8 cellular contexts compared by ENCODE assay signal in the genomic region with DNA sequence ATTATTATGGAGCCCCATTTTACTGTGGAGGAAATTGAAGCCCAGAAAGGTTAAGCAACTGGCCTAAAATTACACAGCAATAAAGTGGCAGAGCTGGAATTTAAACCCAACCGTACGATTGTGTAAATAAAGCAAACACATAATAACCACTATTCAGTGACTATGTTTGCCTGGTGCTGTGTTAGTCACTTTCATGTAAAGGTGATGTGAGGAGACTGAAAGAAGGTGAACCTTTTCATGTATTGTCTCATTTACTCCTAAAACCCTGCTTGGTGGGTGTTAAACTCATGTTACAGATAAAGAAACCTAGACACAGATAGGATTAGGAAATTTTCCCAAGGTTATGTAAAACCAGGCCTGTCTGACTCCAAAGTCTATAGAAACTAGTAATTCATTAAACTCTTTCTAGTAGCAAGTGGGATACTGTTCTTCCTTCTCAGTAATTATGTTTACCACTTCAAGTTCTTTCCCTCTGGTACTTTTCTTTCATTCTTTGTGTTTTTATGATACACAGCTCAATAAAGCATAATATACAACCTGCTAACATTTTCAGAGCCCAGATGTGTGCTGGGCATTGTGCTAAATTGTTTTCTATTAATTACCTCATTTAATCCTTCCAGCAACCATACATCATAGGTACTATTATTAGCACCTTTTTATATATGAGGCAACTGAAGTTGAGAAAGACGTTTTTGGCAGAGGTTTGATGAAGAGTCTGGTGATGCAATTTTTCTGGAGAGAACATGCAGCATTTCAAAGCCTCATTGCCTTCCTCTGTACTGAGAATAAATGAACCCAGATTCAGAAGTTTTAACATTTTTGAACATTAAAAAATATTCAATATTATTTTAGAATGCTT.
DNase-seq lines count a peak whose midpoint lies in the region; ATAC-seq, FAIRE-seq and TF ChIP-seq lines count a peak whose summit lies in the region.

No MANE protein-coding gene starts in this region.

- H3K9me3 ChIP-seq in thymus (ENCODE audit: control insufficient read depth): no peaks in the 10 kb centered on the region
- no peaks in the 10 kb centered on the region for H3K9me3 ChIP-seq in thyroid gland

- H3K4me3 Mint-ChIP-seq in CD14-positive monocyte: peak overlapping the region in 1 of 2 donors; percentile 42

- peak; percentile 15 for ATAC-seq in GM21717 (IDR thresholded peaks at IDR 0.05; ENCODE audit: unreplicated experiment)

- no peak for TF ChIP-seq CTCF in CD14-positive monocyte (IDR thresholded peaks at IDR 0.05)
- TF ChIP-seq CTCF in foreskin fibroblast (IDR thresholded peaks at IDR 0.05; ENCODE audit: low read depth, low read length): no peak
- TF ChIP-seq CTCF in thyroid gland (IDR thresholded peaks at IDR 0.05): no peak

- DNase-seq in CD14-positive monocyte (ENCODE audit: low spot score): no peak
- DNase-seq in NOMO-1 treated with DMSO at 0.1 percent for 48 hours (lab: John Stamatoyannopoulos, UW; ENCODE audit: unreplicated experiment): peak; percentile 92
- DNase-seq in foreskin fibroblast: peak; percentile 47 to 72
- no peak for DNase-seq in frontal cortex (ENCODE audit: low spot score in 2 of 2)
- no peak for DNase-seq in thyroid gland
- DNase-seq in mesenteric fat pad (ENCODE audit: low spot score): no peak

- H3K27ac ChIP-seq in thymus (ENCODE audit: low read depth) (peak overlapping the region; percentile 26), thyroid gland (peak overlapping the region in 1 of 3 donors; percentile 24)

- H3K36me3 Mint-ChIP-seq in CD14-positive monocyte: no peaks in the 10 kb centered on the region

- peaks cover 2 to 7% (median 6%) of the 10 kb centered on the region in 3 donors for H3K27me3 Mint-ChIP-seq in CD14-positive monocyte (ENCODE audit: low read depth in 3 of 3)

- H3K36me3 ChIP-seq in thymus (ENCODE audit: control insufficient read depth, insufficient read depth): no peaks in the 10 kb centered on the region
- H3K36me3 ChIP-seq in thyroid gland: no peaks in the 10 kb centered on the region

- peaks cover 7% of the 10 kb centered on the region for H3K4me1 ChIP-seq in thymus (ENCODE audit: control insufficient read depth, insufficient read depth, low read length)
- peaks cover 0 to 4% of the 10 kb centered on the region in 2 donors for H3K4me1 ChIP-seq in thyroid gland

- H3K4me3 ChIP-seq in foreskin fibroblast (ENCODE audit: low read depth in 1 of 2, low read length in 2 of 2): no peak overlapping the region
- H3K4me3 ChIP-seq in thymus (ENCODE audit: low read length): no peak overlapping the region
- no peak overlapping the region for H3K4me3 ChIP-seq in thyroid gland (replicated peaks in 1 of 3)

- peaks cover 33% of the 10 kb centered on the region for H3K4me1 Mint-ChIP-seq in CD14-positive monocyte

- intact Hi-C loops in CD14-positive monocyte (cut with micrococcal nuclease): no loop called here
- intact Hi-C loops in thyroid gland (cut with DNase I): no loop called here

- FAIRE-seq in frontal cortex (lab: Jason Lieb, UNC): no peak

- 49% methylated on average over 3 of the region's 3 CpGs for WGBS in thymus
- 72 to 73% methylated on average over 3 of the region's 3 CpGs for WGBS in thyroid gland, 2 donors

- H3K27ac Mint-ChIP-seq in CD14-positive monocyte: peak overlapping the region; percentile 43 to 96 (median 83)

- no peaks in the 10 kb centered on the region for H3K9me3 Mint-ChIP-seq in CD14-positive monocyte

- no peaks in the 10 kb centered on the region for H3K27me3 ChIP-seq in thymus (ENCODE audit: control insufficient read depth, insufficient read depth)
- H3K27me3 ChIP-seq in thyroid gland: no peaks in the 10 kb centered on the region

- TF ChIP-seq POLR2A in thyroid gland (IDR thresholded peaks at IDR 0.05): no peak

Comparison
In these comparisons a context has a peak if more than half of its experiments do, and no peak if none do; other contexts are left out.
1. DNase-seq: peak in NOMO-1 treated with DMSO at 0.1 percent for 48 hours (single experiment) and foreskin fibroblast (2 of 2); none in CD14-positive monocyte (single experiment), frontal cortex (0 of 2), thyroid gland (0 of 2) and mesenteric fat pad (single experiment).